In genomic region chr19:1671716-1672037, GRCh38 we compare ENCODE assay signal across 11 cellular contexts. TPM values are rescaled to one million over a fixed set of nuclear protein-coding genes. Genes with fewer than 3 reads are reported as not detected.
DNase-seq lines count a peak whose midpoint lies in the region; TF ChIP-seq lines count a peak whose summit lies in the region.
"Had no signal": no experiment of that assay in that cellular context is flagged by ENCODE, and none has a peak within 500 bp of the region (broad histone marks: within the 10 kb centered on the region; RNA-seq: fewer than 3 reads in every experiment).

No MANE protein-coding gene starts in this region.

- DNase-seq in HFFc6, result no peak
- DNase-seq in NCI-H226, result no peak
- DNase-seq in endodermal cell, result no peak
- DNase-seq in tibial nerve (ENCODE audit: low spot score in 2 of 2), result no peak
- DNase-seq in COR-L47 (lab: John Stamatoyannopoulos, UW), result no peak
- DNase-seq: SIG-M5 had no signal

- no peak for TF ChIP-seq EP300 in tibial nerve (IDR thresholded peaks at IDR 0.05)

- H3K4me1 ChIP-seq in DOHH2 (ENCODE audit: control insufficient read depth, low read length) (peaks cover 62% of the 10 kb centered on the region), endodermal cell (ENCODE audit: control insufficient read depth, insufficient read depth, low read length) (no peaks in the 10 kb centered on the region), tibial nerve (peaks cover 0 to 43% (median 11%) of the 10 kb centered on the region in 4 donors)

- H3K9me2 ChIP-seq in DOHH2 (replicated peaks; ENCODE audit: control insufficient read depth, low read length), result no peaks in the 10 kb centered on the region
- no peaks in the 10 kb centered on the region for H3K9me2 ChIP-seq in SU-DHL-6 (replicated peaks; ENCODE audit: insufficient read depth, low read length)

- no peaks in the 10 kb centered on the region; the same call in 1 of the 2 replicates for H3K36me3 ChIP-seq in DOHH2 (ENCODE audit: control insufficient read depth, low read length)
- H3K36me3 ChIP-seq in SU-DHL-6 (ENCODE audit: low read length), result no peaks in the 10 kb centered on the region
- no peaks in the 10 kb centered on the region for H3K36me3 ChIP-seq in endodermal cell (ENCODE audit: control insufficient read depth, insufficient read depth, low read length)
- no peaks in the 10 kb centered on the region for H3K36me3 ChIP-seq in tibial nerve

- peak overlapping the region; percentile 20 for H3K27ac ChIP-seq in DOHH2 (ENCODE audit: low read depth, low read length)
- peak overlapping the region; percentile 41 for H3K27ac ChIP-seq in SU-DHL-6 (ENCODE audit: low read depth, low read length)
- no peak overlapping the region for H3K27ac ChIP-seq in endodermal cell (ENCODE audit: low read depth, low read length)
- no peak overlapping the region for H3K27ac ChIP-seq in tibial nerve
- H3K27ac ChIP-seq: skin epidermis had no signal

- H3K4me3 ChIP-seq in DOHH2 (ENCODE audit: low read length), result peak overlapping the region; percentile 82
- peak overlapping the region; percentile 56 for H3K4me3 ChIP-seq in SU-DHL-6 (ENCODE audit: insufficient read depth, low read length, poor library complexity, severe bottlenecking)
- H3K4me3 ChIP-seq in iPS-18c (ENCODE audit: insufficient read depth, low read depth, low read length), result peak overlapping the region; percentile 36; the same call in 1 of the 2 replicates
- no peak overlapping the region for H3K4me3 ChIP-seq in endodermal cell (ENCODE audit: low read length)
- H3K4me3 ChIP-seq in tibial nerve, result no peak overlapping the region

- H3K27ac Mint-ChIP-seq in HFFc6 (no peak overlapping the region), endodermal cell (no peak overlapping the region)
- H3K27ac Mint-ChIP-seq: stimulated activated naive CD8-positive, alpha-beta T cell treated with anti-CD3 and anti-CD28 coated beads, Interleukin-15, Interleukin-2, amounts not matched to agents 100 ng/mL and 50 ng/mL, for 24 hours had no signal

- H3F3A ChIP-seq in DOHH2 (ENCODE audit: control insufficient read depth, insufficient read depth) (peaks cover 16% of the 10 kb centered on the region), SU-DHL-6 (ENCODE audit: insufficient read depth) (peaks cover 21% of the 10 kb centered on the region)

- no peak for TF ChIP-seq CTCF in DOHH2 (IDR thresholded peaks at IDR 0.05; ENCODE audit: low read depth, low read length, poor library complexity, severe bottlenecking)
- no peak for TF ChIP-seq CTCF in HFFc6 (IDR thresholded peaks at IDR 0.05)
- no peak for TF ChIP-seq CTCF in SU-DHL-6 (IDR thresholded peaks at IDR 0.05; ENCODE audit: insufficient read depth, low read length, poor library complexity, severe bottlenecking)
- no peak for TF ChIP-seq CTCF in endodermal cell (conservative IDR thresholded peaks at IDR 0.05)
- TF ChIP-seq CTCF in tibial nerve (IDR thresholded peaks at IDR 0.05), result no peak

- H3K79me2 ChIP-seq in DOHH2 (ENCODE audit: control insufficient read depth, low read length) (no peaks in the 10 kb centered on the region), SU-DHL-6 (ENCODE audit: insufficient read depth, low read length) (no peaks in the 10 kb centered on the region)

- H3K9ac ChIP-seq in SU-DHL-6 (ENCODE audit: low read length), result peak overlapping the region; percentile 66
- H3K9ac ChIP-seq in endodermal cell (ENCODE audit: extremely low read depth, low read length, poor library complexity, severe bottlenecking), result no peak overlapping the region

- WGBS in endodermal cell (ENCODE audit: insufficient coverage in 1 of 2, insufficient read length in 1 of 2), 2 experiments, result 5 to 34% methylated on average over 2 to 17 of the region's 17 CpGs
- WGBS in tibial nerve, 2 donors, result 3 to 4% methylated on average over 15 to 17 of the region's 17 CpGs

- H3K4me1 Mint-ChIP-seq in HFFc6 (ENCODE audit: low read depth), result peaks cover 10% of the 10 kb centered on the region
- peaks cover 8% of the 10 kb centered on the region for H3K4me1 Mint-ChIP-seq in endodermal cell

- H3K27me3 Mint-ChIP-seq in HFFc6 (ENCODE audit: insufficient read depth) (peaks cover 27% of the 10 kb centered on the region), endodermal cell (ENCODE audit: insufficient read depth) (peaks cover 81% of the 10 kb centered on the region)

- H3K27me3 ChIP-seq in DOHH2 (ENCODE audit: control insufficient read depth, low read length), result no peaks in the 10 kb centered on the region; the same call in 1 of the 2 replicates
- no peaks in the 10 kb centered on the region for H3K27me3 ChIP-seq in SU-DHL-6 (ENCODE audit: low read length)
- peaks cover 80% of the 10 kb centered on the region for H3K27me3 ChIP-seq in endodermal cell (ENCODE audit: control insufficient read depth, insufficient read depth, low read length, poor library complexity, severe bottlenecking)
- peaks cover 5 to 98% of the 10 kb centered on the region in 2 donors for H3K27me3 ChIP-seq in tibial nerve

- H3K9me3 Mint-ChIP-seq in HFFc6 (no peaks in the 10 kb centered on the region), endodermal cell (no peaks in the 10 kb centered on the region)
- H3K9me3 Mint-ChIP-seq: stimulated activated naive CD8-positive, alpha-beta T cell treated with anti-CD3 and anti-CD28 coated beads, Interleukin-15, Interleukin-2, amounts not matched to agents 100 ng/mL and 50 ng/mL, for 24 hours had no signal

- no peak for TF ChIP-seq POLR2A in tibial nerve (IDR thresholded peaks at IDR 0.05)

- H3K4me3 Mint-ChIP-seq in HFFc6, result peak overlapping the region; percentile 41
- no peak overlapping the region for H3K4me3 Mint-ChIP-seq in endodermal cell
- H3K4me3 Mint-ChIP-seq: stimulated activated naive CD8-positive, alpha-beta T cell treated with anti-CD3 and anti-CD28 coated beads, Interleukin-15, Interleukin-2, amounts not matched to agents 100 ng/mL and 50 ng/mL, for 24 hours had no signal

- no peaks in the 10 kb centered on the region for H4K20me1 ChIP-seq in DOHH2 (ENCODE audit: control insufficient read depth, insufficient read depth, low read depth, low read length)
- H4K20me1 ChIP-seq in SU-DHL-6 (ENCODE audit: low read depth, low read length), result no peaks in the 10 kb centered on the region

- peak overlapping the region; percentile 92 for H3K4me2 ChIP-seq in DOHH2 (ENCODE audit: low read length)
- H3K4me2 ChIP-seq in SU-DHL-6 (ENCODE audit: low read depth, low read length, poor library complexity, severe bottlenecking), result peak overlapping the region; percentile 85

- no peaks in the 10 kb centered on the region for H3K9me3 ChIP-seq in DOHH2 (ENCODE audit: control insufficient read depth, insufficient read depth, low read length)
- H3K9me3 ChIP-seq in SU-DHL-6 (ENCODE audit: insufficient read depth, low read length), result no peaks in the 10 kb centered on the region
- H3K9me3 ChIP-seq in iPS-18c (ENCODE audit: control insufficient read depth, insufficient read depth, low read length), result no peaks in the 10 kb centered on the region
- no peaks in the 10 kb centered on the region for H3K9me3 ChIP-seq in endodermal cell (ENCODE audit: control insufficient read depth, low read length)
- H3K9me3 ChIP-seq in tibial nerve, result no peaks in the 10 kb centered on the region

- H2AFZ ChIP-seq in SU-DHL-6 (ENCODE audit: low read depth, low read length, severe bottlenecking), result peak overlapping the region; percentile 88

- no peaks in the 10 kb centered on the region for H3K36me3 Mint-ChIP-seq in HFFc6 (ENCODE audit: low read depth)
- H3K36me3 Mint-ChIP-seq in endodermal cell (ENCODE audit: low read depth), result no peaks in the 10 kb centered on the region

RNA-seq across cellular contexts. Expression of gene TCF3, which starts 19.3 kb away (rescaled TPM):
- 100 to 1,000 TPM in 1 of 6 experiments, 10 to 100 TPM in 5; 74.9 to 102 (median 82.0) TPM for total RNA-seq in HFFc6 (2021; fragmentation: NEBNext Ultra II Directional; extraction: Animal tissue kit (Norgen Biotek cat#: 25700))
- total RNA-seq in endodermal cell, result 100 to 1,000 TPM; 233 to 268 TPM
- 225 TPM for polyA plus RNA-seq in endodermal cell (2013, experiment 1 of 2)
- 225 TPM for polyA plus RNA-seq in endodermal cell (2013, experiment 2 of 2)
- total RNA-seq in tibial nerve, result 100 to 1,000 TPM in 1 of 4 donors, 10 to 100 TPM in 3; 23.4 to 299 (median 37.3) TPM

Comparison
In these comparisons a context has a peak if more than half of its experiments do, and no peak if none do; other contexts are left out.
1. H3K27ac ChIP-seq: peak in DOHH2 (single experiment) and SU-DHL-6 (single experiment); none in endodermal cell (single experiment) and tibial nerve (0 of 4).
2. H3K4me3 ChIP-seq: peak in DOHH2 (single experiment), SU-DHL-6 (single experiment) and iPS-18c (single experiment); none in endodermal cell (single experiment) and tibial nerve (0 of 4).